8 cellular contexts compared by ENCODE assay signal in the genomic region with DNA sequence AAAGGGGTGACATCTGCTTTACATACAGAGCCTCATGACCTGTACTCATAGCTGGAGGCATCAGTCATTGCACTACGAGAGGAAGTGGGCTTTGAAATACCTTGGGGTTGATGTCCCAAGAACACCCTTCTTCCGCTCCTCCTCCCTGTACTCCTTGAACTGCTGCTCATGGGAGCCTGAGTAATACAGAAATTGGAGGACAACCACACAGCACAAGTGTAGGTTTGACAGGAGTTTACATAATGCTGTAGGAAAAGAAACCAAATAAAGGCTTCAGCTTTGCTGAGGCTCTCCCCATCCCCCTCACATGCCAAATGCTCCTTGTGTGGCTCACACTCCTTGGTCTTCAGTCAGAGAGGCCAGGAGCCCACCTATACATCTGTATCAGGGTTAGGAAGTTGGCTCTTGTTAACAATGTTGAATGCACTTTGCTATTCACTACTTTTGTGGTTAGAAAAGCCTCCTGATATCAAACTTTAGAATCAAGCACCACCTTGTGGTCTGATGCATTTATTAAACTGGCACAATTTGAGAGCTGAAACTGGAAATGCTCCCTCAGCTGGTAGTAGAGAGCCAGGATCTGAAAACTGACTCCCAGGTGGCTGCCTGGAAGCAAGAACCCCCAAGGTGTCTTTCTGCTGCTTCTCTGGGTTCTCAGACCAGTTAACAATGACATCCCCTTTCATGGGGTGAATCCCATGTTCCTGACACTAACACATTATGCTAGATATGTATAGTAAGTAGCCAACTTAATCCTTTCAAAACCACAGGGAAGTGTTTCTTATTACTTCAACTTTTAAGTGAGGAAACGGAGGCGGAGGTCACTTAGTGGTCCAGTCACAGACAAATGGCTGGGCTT. TPM values are rescaled to one million over a fixed set of nuclear protein-coding genes. Genes with fewer than 3 reads are reported as not detected.
DNase-seq lines count a peak whose midpoint lies in the region; ATAC-seq, FAIRE-seq and TF ChIP-seq lines count a peak whose summit lies in the region.

No MANE protein-coding gene starts in this region.

- DNase-seq in activated CD4-positive, alpha-beta T cell treated with anti-CD3 and anti-CD28 coated beads for 36 hours: peak; percentile 43
- no peak for DNase-seq in activated CD4-positive, alpha-beta T cell treated with anti-CD3 and anti-CD28 coated beads, Interleukin-2, amount 50 U/mL, for 4 hours
- DNase-seq in HTR-8/SVneo (ENCODE audit: insufficient read length, low spot score) (peak; percentile 54), PC-9 (peak; percentile 47 to 84), glutamatergic neuron (no peak), progenitor cell of endocrine pancreas (ENCODE audit: low spot score, unreplicated experiment) (no peak)
- peak in 1 of 2 donors; percentile 53 for DNase-seq in activated naive CD4-positive, alpha-beta T cell treated with anti-CD3 and anti-CD28 coated beads, Interleukin-2, amount 50 U/mL, for 72 hours (ENCODE audit: low spot score in 2 of 2)

- no peak overlapping the region for H3K27ac Mint-ChIP-seq in activated CD4-positive, alpha-beta T cell treated with anti-CD3 and anti-CD28 coated beads for 36 hours
- H3K27ac Mint-ChIP-seq in activated naive CD4-positive, alpha-beta T cell treated with anti-CD3 and anti-CD28 coated beads, Interleukin-2, amount 50 U/mL, for 72 hours: peak overlapping the region in 1 of 2 donors; percentile 91
- no peak overlapping the region for H3K27ac Mint-ChIP-seq in glutamatergic neuron (ENCODE audit: unreplicated experiment)
- H3K27ac Mint-ChIP-seq in progenitor cell of endocrine pancreas: no peak overlapping the region

- no peaks in the 10 kb centered on the region for H3F3A ChIP-seq in PC-9 (ENCODE audit: insufficient read depth, low read depth)

- peak overlapping the region; percentile 15; the same call in 1 of the 2 replicates for H3K4me2 ChIP-seq in PC-9

- no peaks in the 10 kb centered on the region for H3K27me3 Mint-ChIP-seq in activated CD4-positive, alpha-beta T cell treated with anti-CD3 and anti-CD28 coated beads for 36 hours
- H3K27me3 Mint-ChIP-seq in glutamatergic neuron (ENCODE audit: unreplicated experiment): peaks cover 2% of the 10 kb centered on the region
- H3K27me3 Mint-ChIP-seq in progenitor cell of endocrine pancreas: no peaks in the 10 kb centered on the region

- CTCF ChIA-PET in activated CD4-positive, alpha-beta T cell treated with anti-CD3 and anti-CD28 coated beads for 36 hours (lab: Charles Lee): interaction anchor here (0.6 to 2.3 kb wide), 9 partner anchors 14 to 1768 kb away, joined by 3 to 12 read pairs (median 3); a partner anchor contains a TSS
- CTCF ChIA-PET in PC-9 (lab: Charles Lee): interaction anchor here (0.5 to 1.2 kb wide), 4 partner anchors 52 to 578 kb away, joined by 3 to 4 read pairs (median 4); no protein-coding TSS in a partner anchor

- no peaks in the 10 kb centered on the region for H3K9me3 ChIP-seq in PC-9 (ENCODE audit: insufficient read depth, low read depth)

- peak overlapping the region; percentile 18; the same call in 1 of the 2 replicates for H2AFZ ChIP-seq in PC-9

- H3K27me3 ChIP-seq in PC-9 (ENCODE audit: insufficient read depth, low read depth): no peaks in the 10 kb centered on the region

- peak; percentile 80 for FAIRE-seq in HTR-8/SVneo (lab: Jason Lieb, UNC)

- peak; percentile 95 for TF ChIP-seq CTCF in PC-9 (conservative IDR thresholded peaks at IDR 0.05)
- TF ChIP-seq CTCF in glutamatergic neuron (IDR thresholded peaks at IDR 0.05; ENCODE audit: partially characterized antibody, unreplicated experiment): peak; percentile 22
- peak; percentile 61 for TF ChIP-seq CTCF in progenitor cell of endocrine pancreas (IDR thresholded peaks at IDR 0.05; ENCODE audit: unreplicated experiment)

- intact Hi-C loops in activated CD4-positive, alpha-beta T cell treated with anti-CD3 and anti-CD28 coated beads for 36 hours (cut with DNase I, micrococcal nuclease): loop anchor here (1.0 to 5.0 kb wide), 7 partner anchors 7 to 649 kb away; no protein-coding TSS in a partner anchor
- intact Hi-C loops in PC-9 (cut with micrococcal nuclease; ENCODE audit: unreplicated experiment): loop anchor here (1.0 to 2.0 kb wide), 7 partner anchors 55 to 649 kb away; no protein-coding TSS in a partner anchor

- no peaks in the 10 kb centered on the region for H3K79me2 ChIP-seq in PC-9 (ENCODE audit: low read depth)

- ATAC-seq in activated CD4-positive, alpha-beta T cell treated with anti-CD3 and anti-CD28 coated beads for 36 hours: peak; percentile 93
- ATAC-seq in activated naive CD4-positive, alpha-beta T cell treated with anti-CD3 and anti-CD28 coated beads, Interleukin-2, amount 50 U/mL, for 72 hours: peak; percentile 90 to 96
- no peak for ATAC-seq in GM19467 (IDR thresholded peaks at IDR 0.05; ENCODE audit: unreplicated experiment)

- no peaks in the 10 kb centered on the region for H4K20me1 ChIP-seq in PC-9 (ENCODE audit: insufficient read depth)

- H3K36me3 Mint-ChIP-seq in activated CD4-positive, alpha-beta T cell treated with anti-CD3 and anti-CD28 coated beads for 36 hours (ENCODE audit: low read depth): no peaks in the 10 kb centered on the region
- H3K36me3 Mint-ChIP-seq in activated naive CD4-positive, alpha-beta T cell treated with anti-CD3 and anti-CD28 coated beads, Interleukin-2, amount 50 U/mL, for 72 hours: peaks cover 0 to 6% of the 10 kb centered on the region in 2 donors
- H3K36me3 Mint-ChIP-seq in glutamatergic neuron (ENCODE audit: unreplicated experiment) (no peaks in the 10 kb centered on the region), progenitor cell of endocrine pancreas (ENCODE audit: insufficient read depth) (no peaks in the 10 kb centered on the region)

- no peak overlapping the region for H3K27ac ChIP-seq in PC-9

- H3K4me3 ChIP-seq in PC-9: no peak overlapping the region

- POLR2A ChIA-PET in activated CD4-positive, alpha-beta T cell treated with anti-CD3 and anti-CD28 coated beads for 36 hours (lab: Charles Lee): no interaction called here
- POLR2A ChIA-PET in PC-9 (lab: Charles Lee; ENCODE audit: unreplicated experiment): interaction anchor here (0.7 kb wide), 1 partner anchor 680 kb away, joined by 3 read pairs; no protein-coding TSS in a partner anchor

- H3K36me3 ChIP-seq in PC-9 (ENCODE audit: low read depth): no peaks in the 10 kb centered on the region

- H3K9me2 ChIP-seq in PC-9 (ENCODE audit: insufficient read depth): no peaks in the 10 kb centered on the region

- peaks cover 40% of the 10 kb centered on the region for H3K4me1 Mint-ChIP-seq in activated CD4-positive, alpha-beta T cell treated with anti-CD3 and anti-CD28 coated beads for 36 hours
- no peaks in the 10 kb centered on the region for H3K4me1 Mint-ChIP-seq in glutamatergic neuron (ENCODE audit: low read depth, unreplicated experiment)
- peaks cover 8% of the 10 kb centered on the region for H3K4me1 Mint-ChIP-seq in progenitor cell of endocrine pancreas (ENCODE audit: low read depth)

- BruUV-seq in PC-9 (replicated peaks; lab: Mats Ljungman, UMichigan): no TSS peak

- H3K9me3 Mint-ChIP-seq in activated CD4-positive, alpha-beta T cell treated with anti-CD3 and anti-CD28 coated beads for 36 hours (ENCODE audit: low read depth): no peaks in the 10 kb centered on the region
- peaks cover 0 to 5% of the 10 kb centered on the region in 2 donors for H3K9me3 Mint-ChIP-seq in activated naive CD4-positive, alpha-beta T cell treated with anti-CD3 and anti-CD28 coated beads, Interleukin-2, amount 50 U/mL, for 72 hours
- no peaks in the 10 kb centered on the region for H3K9me3 Mint-ChIP-seq in glutamatergic neuron (ENCODE audit: unreplicated experiment)
- no peaks in the 10 kb centered on the region for H3K9me3 Mint-ChIP-seq in progenitor cell of endocrine pancreas (ENCODE audit: low read depth)

- peaks cover 5% of the 10 kb centered on the region for H3K4me1 ChIP-seq in PC-9 (replicated peaks; ENCODE audit: insufficient read depth)

- H3K4me3 Mint-ChIP-seq in activated CD4-positive, alpha-beta T cell treated with anti-CD3 and anti-CD28 coated beads for 36 hours: no peak overlapping the region
- H3K4me3 Mint-ChIP-seq in glutamatergic neuron (ENCODE audit: unreplicated experiment): no peak overlapping the region
- no peak overlapping the region for H3K4me3 Mint-ChIP-seq in progenitor cell of endocrine pancreas (ENCODE audit: low read depth)

RNA-seq across cellular contexts. Expression of a gene that starts 56.2 kb away (rescaled TPM):
- not detected for total RNA-seq in activated CD4-positive, alpha-beta T cell treated with anti-CD3 and anti-CD28 coated beads for 36 hours
- 3.3 and 5.9 TPM in 2 replicates for total RNA-seq in PC-9 (2021)
- under 1 TPM; 0.27 to 0.30 TPM for total RNA-seq in activated naive CD4-positive, alpha-beta T cell treated with anti-CD3 and anti-CD28 coated beads, Interleukin-2, amount 50 U/mL, for 72 hours
- total RNA-seq in glutamatergic neuron (ENCODE audit: unreplicated experiment): 0.54 TPM
- total RNA-seq in progenitor cell of endocrine pancreas: 2.0 and 2.6 TPM in 2 replicates

Comparison
In these comparisons a context has a peak if more than half of its experiments do, and no peak if none do; other contexts are left out.
1. DNase-seq: peak in activated CD4-positive, alpha-beta T cell treated with anti-CD3 and anti-CD28 coated beads for 36 hours (single experiment), HTR-8/SVneo (single experiment) and PC-9 (2 of 2); none in activated CD4-positive, alpha-beta T cell treated with anti-CD3 and anti-CD28 coated beads, Interleukin-2, amount 50 U/mL, for 4 hours (0 of 2), glutamatergic neuron (single experiment) and progenitor cell of endocrine pancreas (single experiment).
2. CTCF ChIP-seq: peak in every context shown above with its lines; median percentile 95 in PC-9; 61 in progenitor cell of endocrine pancreas; 22 in glutamatergic neuron.